In the genomic region with DNA sequence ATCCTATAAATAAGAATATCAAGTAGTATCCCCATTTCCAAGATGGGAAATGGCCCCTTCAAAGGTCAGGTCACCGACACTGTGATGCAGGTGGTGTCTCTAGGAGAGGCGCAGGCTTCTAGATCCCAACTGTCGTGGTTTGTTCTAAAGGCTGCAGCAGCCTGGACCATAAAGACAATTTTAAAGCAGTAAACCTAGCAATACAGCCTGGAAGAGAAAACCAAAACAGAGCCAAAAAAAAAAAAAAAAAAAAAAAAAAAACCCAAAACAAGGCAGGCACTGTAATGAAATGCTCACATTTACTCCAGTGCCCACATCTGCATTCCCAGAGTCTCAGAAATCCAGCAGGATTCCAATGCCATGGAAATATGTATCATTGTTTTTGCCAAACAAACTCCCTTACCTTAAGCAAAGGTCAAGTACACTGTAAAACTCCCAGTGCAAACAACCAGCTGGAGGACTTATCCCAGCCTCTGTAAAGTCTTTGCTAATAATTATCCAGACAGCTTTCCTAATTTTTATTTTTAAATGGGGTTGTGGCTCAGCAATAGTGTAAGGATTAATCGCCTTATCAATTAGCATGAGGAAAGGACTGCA, we compare ENCODE assay signal across 8 cellular contexts.
A peak's percentile ranks its signal among the peaks of the same experiment; 100 is the strongest.
DNase-seq lines count a peak whose midpoint lies in the region; ATAC-seq and TF ChIP-seq lines count a peak whose summit lies in the region.

No MANE protein-coding gene starts in this region.

- peak overlapping the region; percentile 63 for H3K4me2 ChIP-seq in OCI-LY1 (ENCODE audit: low read length)

- TF ChIP-seq POLR2A in prostate gland (IDR thresholded peaks at IDR 0.05) = no peak

- H3K36me3 ChIP-seq in OCI-LY1 (ENCODE audit: insufficient read depth, low read length) (no peaks in the 10 kb centered on the region), prostate gland (no peaks in the 10 kb centered on the region)

- CTCF ChIA-PET in Calu3 (lab: Charles Lee) = no interaction called here

- H3K9ac ChIP-seq in OCI-LY1 (ENCODE audit: low read length) = peak overlapping the region; percentile 37; the same call in 1 of the 2 replicates

- H3K27me3 ChIP-seq in OCI-LY1 (ENCODE audit: insufficient read depth, low read length) = no peaks in the 10 kb centered on the region; the same call in 1 of the 2 replicates
- H3K27me3 ChIP-seq in prostate gland (replicated peaks; ENCODE audit: insufficient read depth) = no peaks in the 10 kb centered on the region

- H3F3A ChIP-seq in OCI-LY1 (ENCODE audit: insufficient read depth, low read length) = no peaks in the 10 kb centered on the region

- WGBS in prostate gland = 31% methylated on average over 4 of the region's 4 CpGs

- no peaks in the 10 kb centered on the region for H3K9me3 Mint-ChIP-seq in Calu3 (ENCODE audit: low read depth, unreplicated experiment)

- no peak overlapping the region for H3K4me3 Mint-ChIP-seq in Calu3 (ENCODE audit: low read depth, unreplicated experiment)

- H3K36me3 Mint-ChIP-seq in Calu3 (ENCODE audit: insufficient read depth, unreplicated experiment) = peaks cover 7% of the 10 kb centered on the region

- TF ChIP-seq CTCF in OCI-LY1 (IDR thresholded peaks at IDR 0.05; ENCODE audit: low read length) (no peak), fibroblast of the aortic adventitia (IDR thresholded peaks at IDR 0.05; ENCODE audit: insufficient read depth, low read length) (no peak), prostate gland (IDR thresholded peaks at IDR 0.05) (no peak), GM13977 (IDR thresholded peaks at IDR 0.05; ENCODE audit: extremely low read depth, insufficient read depth, missing control alignments) (no peak), Calu3 (IDR thresholded peaks at IDR 0.05; ENCODE audit: unreplicated experiment) (no peak)

- peaks cover 8% of the 10 kb centered on the region for H3K4me1 Mint-ChIP-seq in Calu3 (ENCODE audit: low read depth, unreplicated experiment)

- DNase-seq in DMS53 (lab: John Stamatoyannopoulos, UW) (peak; percentile 93), fibroblast of the aortic adventitia (ENCODE audit: low read depth) (peak; percentile 33), prostate gland (ENCODE audit: low spot score) (no peak), NCI-H1105 treated with DMSO at 0.1 percent for 48 hours (lab: John Stamatoyannopoulos, UW) (no peak), GM13977 (ENCODE audit: low spot score) (no peak), Calu3 (no peak)

- H3K79me2 ChIP-seq in OCI-LY1 (ENCODE audit: insufficient read depth, low read length) = no peaks in the 10 kb centered on the region

- H3K27ac ChIP-seq in OCI-LY1 (ENCODE audit: low read depth, low read length, poor library complexity, severe bottlenecking) = peak overlapping the region; percentile 69
- peak overlapping the region; percentile 94 for H3K27ac ChIP-seq in prostate gland

- no peak overlapping the region for H3K27ac Mint-ChIP-seq in Calu3 (ENCODE audit: unreplicated experiment)

- no peak for ATAC-seq in HG02852 (IDR thresholded peaks at IDR 0.05; ENCODE audit: unreplicated experiment)

- H4K20me1 ChIP-seq in OCI-LY1 (ENCODE audit: insufficient read depth, low read length) = no peaks in the 10 kb centered on the region

- H2AFZ ChIP-seq in OCI-LY1 (ENCODE audit: low read length) = no peak overlapping the region

- H3K4me3 ChIP-seq in OCI-LY1 (ENCODE audit: low read depth, low read length, poor library complexity, severe bottlenecking) = peak overlapping the region; percentile 54
- H3K4me3 ChIP-seq in fibroblast of the aortic adventitia (ENCODE audit: low read depth, low read length) = no peak overlapping the region
- peak overlapping the region in 1 of 2 donors; percentile 22 for H3K4me3 ChIP-seq in prostate gland

- H3K4me1 ChIP-seq in OCI-LY1 (ENCODE audit: insufficient read depth, low read length, severe bottlenecking) = peaks cover 42% of the 10 kb centered on the region
- peaks cover 22% of the 10 kb centered on the region for H3K4me1 ChIP-seq in prostate gland (replicated peaks)

- H3K9me3 ChIP-seq in OCI-LY1 (ENCODE audit: low read length) = no peaks in the 10 kb centered on the region
- H3K9me3 ChIP-seq in prostate gland = no peaks in the 10 kb centered on the region

- no peaks in the 10 kb centered on the region for H3K9me2 ChIP-seq in OCI-LY1 (ENCODE audit: low read depth, low read length)

- H3K27me3 Mint-ChIP-seq in Calu3 (ENCODE audit: unreplicated experiment) = peaks cover 8% of the 10 kb centered on the region

- in situ Hi-C loops in GM13977 (cut with MboI; ENCODE audit: low pct_unique_long_range_greater_than_20kb, low sequenced_read_pairs, unreplicated experiment) = no loop called here

- no TSS peak for BruUV-seq in Calu3 (replicated peaks; lab: Mats Ljungman, UMichigan)

- intact Hi-C loops in prostate gland (cut with DNase I) (loop anchor here (5.0 kb wide), 1 partner anchor 100 kb away; a partner anchor contains a TSS), Calu3 (cut with micrococcal nuclease; ENCODE audit: unreplicated experiment) (no loop called here)

Comparison
In these comparisons a context has a peak if more than half of its experiments do, and no peak if none do; other contexts are left out.
1. DNase-seq: peak in DMS53 (single experiment) and fibroblast of the aortic adventitia (single experiment); none in prostate gland (single experiment), NCI-H1105 treated with DMSO at 0.1 percent for 48 hours (single experiment), GM13977 (single experiment) and Calu3 (single experiment).